ENCODE assay signal across 8 cellular contexts in the genomic region with DNA sequence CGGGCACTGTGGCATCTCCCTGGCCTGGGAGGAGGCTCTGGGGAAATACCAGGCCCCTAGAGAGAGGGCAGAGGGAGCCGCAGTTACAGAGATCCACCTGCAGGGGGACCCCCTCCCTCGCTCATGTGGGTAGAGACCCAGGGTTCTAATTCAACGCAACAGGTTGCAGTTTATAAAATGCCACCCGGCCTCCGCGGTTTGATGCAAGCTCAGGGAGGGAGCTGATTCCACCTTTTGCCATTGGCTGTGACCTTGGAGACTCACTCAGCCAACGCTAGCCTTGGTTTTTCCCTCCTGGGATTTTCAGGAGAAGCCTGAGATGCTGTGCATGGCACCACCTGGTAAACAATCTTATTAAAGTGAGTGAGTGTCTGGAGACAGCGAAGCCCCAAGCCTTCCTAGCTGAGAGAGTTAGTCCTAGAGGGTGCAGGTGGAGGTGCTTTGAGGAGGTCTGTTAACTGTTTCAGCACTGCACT. TPM values are rescaled to one million over a fixed set of nuclear protein-coding genes. Genes with fewer than 3 reads are reported as not detected.
DNase-seq lines count a peak whose midpoint lies in the region; ATAC-seq and TF ChIP-seq lines count a peak whose summit lies in the region.

No MANE protein-coding gene starts in this region.

- no peaks in the 10 kb centered on the region for H3K36me3 ChIP-seq in GM23338 (ENCODE audit: insufficient read depth)
- no peaks in the 10 kb centered on the region for H3K36me3 ChIP-seq in endodermal cell (ENCODE audit: control insufficient read depth, insufficient read depth, low read length)

- H3K4me2 ChIP-seq in GM23338: peak overlapping the region; percentile 64

- peak; percentile 94 for TF ChIP-seq CTCF in GM23338 (conservative IDR thresholded peaks at IDR 0.05; ENCODE audit: low read depth in 2 of 2)
- TF ChIP-seq CTCF in endodermal cell (conservative IDR thresholded peaks at IDR 0.05): peak; percentile 95

- H3K9me3 ChIP-seq in endodermal cell (ENCODE audit: control insufficient read depth, low read length): no peaks in the 10 kb centered on the region

- DNase-seq in AML-193 (lab: John Stamatoyannopoulos, UW) (peak; percentile 48 to 65), GM23338 (ENCODE audit: low spot score) (peak; percentile 93), NCI-H526 treated with DMSO at 0.1 percent for 48 hours (lab: John Stamatoyannopoulos, UW) (peak; percentile 21), endodermal cell (peak; percentile 98), midbrain (lab: John Stamatoyannopoulos, UW) (peak; percentile 52)
- DNase-seq in activated CD8-positive, alpha-beta memory T cell treated with anti-CD3 and anti-CD28 coated beads for 1 hour (ENCODE audit: extremely low read depth in 1 of 2, low read depth in 1 of 2): peak; percentile 26 to 51
- peak; percentile 84 for DNase-seq in stimulated activated CD8-positive, alpha-beta memory T cell treated with anti-CD3 and anti-CD28 coated beads, Interleukin-4, amount 100 ng/mL, for 48 hours

- peak overlapping the region; percentile 45 for H3K4me3 Mint-ChIP-seq in GM23338
- H3K4me3 Mint-ChIP-seq in endodermal cell: no peak overlapping the region

- H3K9ac ChIP-seq in endodermal cell (ENCODE audit: extremely low read depth, low read length, poor library complexity, severe bottlenecking): no peak overlapping the region

- peaks cover 6% of the 10 kb centered on the region; the same call in 1 of the 2 replicates for H3K4me1 ChIP-seq in GM23338 (ENCODE audit: insufficient read depth)
- peaks cover 5% of the 10 kb centered on the region for H3K4me1 ChIP-seq in endodermal cell (ENCODE audit: control insufficient read depth, insufficient read depth, low read length)

- H3K27ac ChIP-seq in GM23338 (ENCODE audit: low read depth): no peak overlapping the region
- no peak overlapping the region for H3K27ac ChIP-seq in endodermal cell (ENCODE audit: low read depth, low read length)

- 2 to 12% methylated on average over 7 to 9 of the region's 9 CpGs for WGBS in endodermal cell (ENCODE audit: insufficient coverage in 1 of 2, insufficient read length in 1 of 2), 2 experiments

- no peaks in the 10 kb centered on the region for H3F3A ChIP-seq in GM23338 (replicated peaks; ENCODE audit: low read depth)

- ATAC-seq in GM23338 (peak; percentile 99), HG03354 (IDR thresholded peaks at IDR 0.05; ENCODE audit: poor library complexity, severe bottlenecking, unreplicated experiment) (no peak)

- no peaks in the 10 kb centered on the region for H3K9me2 ChIP-seq in GM23338 (ENCODE audit: insufficient read depth)

- peak overlapping the region; percentile 30 for H3K4me3 ChIP-seq in GM23338
- H3K4me3 ChIP-seq in endodermal cell (ENCODE audit: low read length): no peak overlapping the region

- no peaks in the 10 kb centered on the region for H3K79me2 ChIP-seq in GM23338 (replicated peaks; ENCODE audit: insufficient read depth)

- H3K4me1 Mint-ChIP-seq in GM23338: peaks cover 9% of the 10 kb centered on the region; the same call in 2 of the 3 replicates
- H3K4me1 Mint-ChIP-seq in endodermal cell: peaks cover 10% of the 10 kb centered on the region

- no peak overlapping the region for H3K27ac Mint-ChIP-seq in GM23338
- H3K27ac Mint-ChIP-seq in endodermal cell: no peak overlapping the region

- H3K9me3 Mint-ChIP-seq in GM23338 (no peaks in the 10 kb centered on the region), endodermal cell (no peaks in the 10 kb centered on the region)

- H3K27me3 ChIP-seq in GM23338 (ENCODE audit: insufficient read depth): no peaks in the 10 kb centered on the region
- H3K27me3 ChIP-seq in endodermal cell (ENCODE audit: control insufficient read depth, insufficient read depth, low read length, poor library complexity, severe bottlenecking): peaks cover 61% of the 10 kb centered on the region

- no peaks in the 10 kb centered on the region for H3K36me3 Mint-ChIP-seq in GM23338 (ENCODE audit: low read depth)
- H3K36me3 Mint-ChIP-seq in endodermal cell (ENCODE audit: low read depth): no peaks in the 10 kb centered on the region

- H4K20me1 ChIP-seq in GM23338 (replicated peaks; ENCODE audit: insufficient read depth): no peaks in the 10 kb centered on the region

- peak overlapping the region; percentile 72 for H2AFZ ChIP-seq in GM23338

- H3K27me3 Mint-ChIP-seq in GM23338 (ENCODE audit: insufficient read depth, low read depth, poor library complexity) (peaks cover 3% of the 10 kb centered on the region), endodermal cell (ENCODE audit: insufficient read depth) (peaks cover 70% of the 10 kb centered on the region)

TF ChIP-seq in GM23338, 12 proteins besides CTCF, POLR2A, EP300 and RAD21 (continues in another document):
- TF ChIP-seq, protein P1, sequence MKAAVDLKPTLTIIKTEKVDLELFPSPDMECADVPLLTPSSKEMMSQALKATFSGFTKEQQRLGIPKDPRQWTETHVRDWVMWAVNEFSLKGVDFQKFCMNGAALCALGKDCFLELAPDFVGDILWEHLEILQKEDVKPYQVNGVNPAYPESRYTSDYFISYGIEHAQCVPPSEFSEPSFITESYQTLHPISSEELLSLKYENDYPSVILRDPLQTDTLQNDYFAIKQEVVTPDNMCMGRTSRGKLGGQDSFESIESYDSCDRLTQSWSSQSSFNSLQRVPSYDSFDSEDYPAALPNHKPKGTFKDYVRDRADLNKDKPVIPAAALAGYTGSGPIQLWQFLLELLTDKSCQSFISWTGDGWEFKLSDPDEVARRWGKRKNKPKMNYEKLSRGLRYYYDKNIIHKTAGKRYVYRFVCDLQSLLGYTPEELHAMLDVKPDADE (IDR thresholded peaks at IDR 0.05): no peak
- TF ChIP-seq NANOG (IDR thresholded peaks at IDR 0.05; ENCODE audit: borderline replicate concordance): no peak
- TF ChIP-seq ZNF114 (CRISPR knock-in tag; IDR thresholded peaks at IDR 0.05): no peak
- TF ChIP-seq, protein P2, sequence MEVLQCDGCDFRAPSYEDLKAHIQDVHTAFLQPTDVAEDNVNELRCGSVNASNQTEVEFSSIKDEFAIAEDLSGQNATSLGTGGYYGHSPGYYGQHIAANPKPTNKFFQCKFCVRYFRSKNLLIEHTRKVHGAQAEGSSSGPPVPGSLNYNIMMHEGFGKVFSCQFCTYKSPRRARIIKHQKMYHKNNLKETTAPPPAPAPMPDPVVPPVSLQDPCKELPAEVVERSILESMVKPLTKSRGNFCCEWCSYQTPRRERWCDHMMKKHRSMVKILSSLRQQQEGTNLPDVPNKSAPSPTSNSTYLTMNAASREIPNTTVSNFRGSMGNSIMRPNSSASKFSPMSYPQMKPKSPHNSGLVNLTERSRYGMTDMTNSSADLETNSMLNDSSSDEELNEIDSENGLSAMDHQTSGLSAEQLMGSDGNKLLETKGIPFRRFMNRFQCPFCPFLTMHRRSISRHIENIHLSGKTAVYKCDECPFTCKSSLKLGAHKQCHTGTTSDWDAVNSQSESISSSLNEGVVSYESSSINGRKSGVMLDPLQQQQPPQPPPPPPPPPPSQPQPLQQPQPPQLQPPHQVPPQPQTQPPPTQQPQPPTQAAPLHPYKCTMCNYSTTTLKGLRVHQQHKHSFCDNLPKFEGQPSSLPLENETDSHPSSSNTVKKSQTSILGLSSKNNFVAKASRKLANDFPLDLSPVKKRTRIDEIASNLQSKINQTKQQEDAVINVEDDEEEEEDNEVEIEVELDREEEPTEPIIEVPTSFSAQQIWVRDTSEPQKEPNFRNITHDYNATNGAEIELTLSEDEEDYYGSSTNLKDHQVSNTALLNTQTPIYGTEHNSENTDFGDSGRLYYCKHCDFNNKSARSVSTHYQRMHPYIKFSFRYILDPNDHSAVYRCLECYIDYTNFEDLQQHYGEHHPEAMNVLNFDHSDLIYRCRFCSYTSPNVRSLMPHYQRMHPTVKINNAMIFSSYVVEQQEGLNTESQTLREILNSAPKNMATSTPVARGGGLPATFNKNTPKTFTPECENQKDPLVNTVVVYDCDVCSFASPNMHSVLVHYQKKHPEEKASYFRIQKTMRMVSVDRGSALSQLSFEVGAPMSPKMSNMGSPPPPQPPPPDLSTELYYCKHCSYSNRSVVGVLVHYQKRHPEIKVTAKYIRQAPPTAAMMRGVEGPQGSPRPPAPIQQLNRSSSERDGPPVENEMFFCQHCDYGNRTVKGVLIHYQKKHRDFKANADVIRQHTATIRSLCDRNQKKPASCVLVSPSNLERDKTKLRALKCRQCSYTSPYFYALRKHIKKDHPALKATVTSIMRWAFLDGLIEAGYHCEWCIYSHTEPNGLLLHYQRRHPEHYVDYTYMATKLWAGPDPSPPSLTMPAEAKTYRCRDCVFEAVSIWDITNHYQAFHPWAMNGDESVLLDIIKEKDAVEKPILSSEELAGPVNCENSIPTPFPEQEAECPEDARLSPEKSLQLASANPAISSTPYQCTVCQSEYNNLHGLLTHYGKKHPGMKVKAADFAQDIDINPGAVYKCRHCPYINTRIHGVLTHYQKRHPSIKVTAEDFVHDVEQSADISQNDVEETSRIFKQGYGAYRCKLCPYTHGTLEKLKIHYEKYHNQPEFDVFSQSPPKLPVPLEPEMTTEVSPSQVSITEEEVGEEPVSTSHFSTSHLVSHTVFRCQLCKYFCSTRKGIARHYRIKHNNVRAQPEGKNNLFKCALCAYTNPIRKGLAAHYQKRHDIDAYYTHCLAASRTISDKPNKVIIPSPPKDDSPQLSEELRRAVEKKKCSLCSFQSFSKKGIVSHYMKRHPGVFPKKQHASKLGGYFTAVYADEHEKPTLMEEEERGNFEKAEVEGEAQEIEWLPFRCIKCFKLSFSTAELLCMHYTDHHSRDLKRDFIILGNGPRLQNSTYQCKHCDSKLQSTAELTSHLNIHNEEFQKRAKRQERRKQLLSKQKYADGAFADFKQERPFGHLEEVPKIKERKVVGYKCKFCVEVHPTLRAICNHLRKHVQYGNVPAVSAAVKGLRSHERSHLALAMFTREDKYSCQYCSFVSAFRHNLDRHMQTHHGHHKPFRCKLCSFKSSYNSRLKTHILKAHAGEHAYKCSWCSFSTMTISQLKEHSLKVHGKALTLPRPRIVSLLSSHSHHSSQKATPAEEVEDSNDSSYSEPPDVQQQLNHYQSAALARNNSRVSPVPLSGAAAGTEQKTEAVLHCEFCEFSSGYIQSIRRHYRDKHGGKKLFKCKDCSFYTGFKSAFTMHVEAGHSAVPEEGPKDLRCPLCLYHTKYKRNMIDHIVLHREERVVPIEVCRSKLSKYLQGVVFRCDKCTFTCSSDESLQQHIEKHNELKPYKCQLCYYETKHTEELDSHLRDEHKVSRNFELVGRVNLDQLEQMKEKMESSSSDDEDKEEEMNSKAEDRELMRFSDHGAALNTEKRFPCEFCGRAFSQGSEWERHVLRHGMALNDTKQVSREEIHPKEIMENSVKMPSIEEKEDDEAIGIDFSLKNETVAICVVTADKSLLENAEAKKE (CRISPR knock-in tag; IDR thresholded peaks at IDR 0.05): no peak

RNA-seq across cellular contexts. Expression of a gene that starts 12.1 kb away (rescaled TPM):
- total RNA-seq in GM23338 (2014; rRNA removed; shearing (Covaris generic)): 1.9 and 2.3 TPM in 2 replicates
- polyA plus RNA-seq in GM23338 (2016; fragmentation: Nextera tagmentation; extraction: Ambion mirVana): 3.5 and 4.7 TPM in 2 replicates
- 1 to 10 TPM in 1 of 2 donors, under 1 TPM in 1; 0.49 to 2.1 TPM for total RNA-seq in endodermal cell
- 0.68 TPM for polyA plus RNA-seq in endodermal cell (2013, experiment 1 of 2)
- 0.79 TPM for polyA plus RNA-seq in endodermal cell (2013, experiment 2 of 2)

RNA-seq across cellular contexts. Expression of a gene that starts 25.9 kb away (rescaled TPM):
- total RNA-seq in GM23338 (2014; rRNA removed; shearing (Covaris generic)): 14.4 and 24.8 TPM in 2 replicates
- polyA plus RNA-seq in GM23338 (2016; fragmentation: Nextera tagmentation; extraction: Ambion mirVana): 12.5 and 16.3 TPM in 2 replicates
- 10 to 100 TPM; 38.4 to 45.2 TPM for total RNA-seq in endodermal cell
- 43.0 TPM for polyA plus RNA-seq in endodermal cell (2013, experiment 1 of 2)
- polyA plus RNA-seq in endodermal cell (2013, experiment 2 of 2): 35.2 TPM

Comparison
In these comparisons a context has a peak if more than half of its experiments do, and no peak if none do; other contexts are left out.
1. DNase-seq: peak in every context shown above with its lines; median percentile 98 in endodermal cell; 93 in GM23338; 84 in stimulated activated CD8-positive, alpha-beta memory T cell treated with anti-CD3 and anti-CD28 coated beads, Interleukin-4, amount 100 ng/mL, for 48 hours; 56 in AML-193; 52 in midbrain; 38 in activated CD8-positive, alpha-beta memory T cell treated with anti-CD3 and anti-CD28 coated beads for 1 hour; 21 in NCI-H526 treated with DMSO at 0.1 percent for 48 hours.